8 cellular contexts compared by ENCODE assay signal in the genomic region with DNA sequence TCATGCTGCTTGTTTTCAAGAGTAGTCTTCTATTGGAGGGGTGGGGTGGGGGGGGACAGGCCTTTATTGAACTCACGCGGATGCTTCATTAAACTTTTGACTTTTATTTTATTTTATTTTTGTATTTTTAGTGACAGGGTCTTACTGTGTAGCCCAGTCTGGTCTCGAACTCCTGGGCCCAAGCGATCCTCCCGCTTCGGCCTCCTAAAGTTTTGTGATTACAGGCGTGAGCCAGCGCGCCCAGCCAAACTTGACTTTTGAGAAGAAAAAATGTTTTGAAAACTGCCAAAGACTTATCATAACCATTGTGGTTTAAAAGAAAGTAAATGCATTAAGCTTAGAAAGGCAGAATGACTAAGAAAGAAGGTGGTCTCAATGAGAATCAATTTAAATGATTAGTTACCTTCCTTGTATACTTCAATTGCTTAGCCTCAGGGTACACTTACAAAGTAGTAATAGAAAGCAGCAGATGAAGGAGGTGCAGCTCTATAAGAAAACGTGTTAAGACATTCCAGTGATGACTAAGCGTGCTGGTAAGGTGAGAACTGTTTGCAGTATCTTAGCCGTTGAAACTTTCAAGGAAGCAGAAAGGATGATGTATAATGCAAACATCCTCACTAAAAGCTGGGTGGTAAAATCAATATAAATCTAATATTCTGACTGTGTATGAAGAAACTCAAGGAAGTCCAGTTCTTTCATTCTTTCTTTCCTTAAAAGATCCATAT. TPM values are rescaled to one million over a fixed set of nuclear protein-coding genes. Genes with fewer than 3 reads are reported as not detected.
A peak's percentile ranks its signal among the peaks of the same experiment; 100 is the strongest.
DNase-seq lines count a peak whose midpoint lies in the region; ATAC-seq and TF ChIP-seq lines count a peak whose summit lies in the region.

No MANE protein-coding gene starts in this region.

- no peak for TF ChIP-seq CTCF in fibroblast of villous mesenchyme (IDR thresholded peaks at IDR 0.05; ENCODE audit: insufficient read depth, low read depth, low read length)

- peak overlapping the region; percentile 97 to 99 (median 98) for H3K9ac ChIP-seq in skeletal muscle tissue (ENCODE audit: low read depth in 1 of 3, low read length in 3 of 3)

- peaks cover 3% of the 10 kb centered on the region for H3K27me3 Mint-ChIP-seq in activated T-cell treated with anti-CD3 and anti-CD28 coated beads, Interleukin-2, amount 50 U/mL, for 4 hours (ENCODE audit: low read depth)
- H3K27me3 Mint-ChIP-seq in T-cell: no peaks in the 10 kb centered on the region

- no peaks in the 10 kb centered on the region for H3K9me3 ChIP-seq in skeletal muscle tissue (ENCODE audit: control insufficient read depth in 3 of 3, low read length in 3 of 3)

- H3K4me1 Mint-ChIP-seq in activated T-cell treated with anti-CD3 and anti-CD28 coated beads, Interleukin-2, amount 50 U/mL, for 4 hours (ENCODE audit: low read depth): peaks cover 34% of the 10 kb centered on the region
- H3K4me1 Mint-ChIP-seq in T-cell: peaks cover 40 to 47% (median 43%) of the 10 kb centered on the region in 3 donors

- H3K4me3 ChIP-seq in fibroblast of villous mesenchyme (ENCODE audit: low read depth, low read length) (peak overlapping the region; percentile 99), skeletal muscle tissue (ENCODE audit: low read length in 3 of 3) (peak overlapping the region; percentile 31 to 98 (median 92))

- H3K27me3 ChIP-seq in skeletal muscle tissue (ENCODE audit: control insufficient read depth in 3 of 3, insufficient read depth in 3 of 3, low read length in 3 of 3): no peaks in the 10 kb centered on the region

- CTCF ChIA-PET in T-cell (lab: Charles Lee): interaction anchor here (0.6 to 1.8 kb wide), 5 partner anchors 9 to 544 kb away, joined by 3 to 5 read pairs (median 4); a partner anchor contains a TSS

- DNase-seq in activated T-cell treated with anti-CD3 and anti-CD28 coated beads, Interleukin-2, amount 50 U/mL, for 4 hours: no peak
- DNase-seq in activated T-cell treated with anti-CD3 and anti-CD28 coated beads, Interleukin-2, amount 50 U/mL, for 48 hours: no peak
- DNase-seq in T-cell: peak in 1 of 34 experiments; percentile 11
- peak; percentile 59 for DNase-seq in fibroblast of villous mesenchyme (ENCODE audit: low read depth)
- no peak for DNase-seq in SKM-1 (lab: John Stamatoyannopoulos, UW; ENCODE audit: unreplicated experiment)
- no peak for DNase-seq in occipital lobe (lab: John Stamatoyannopoulos, UW)
- no peak for DNase-seq in dedifferentiated amniotic fluid mesenchymal stem cell (ENCODE audit: extremely low spot score)

- POLR2A ChIA-PET in T-cell (lab: Charles Lee): interaction anchor here (0.6 to 2.0 kb wide), 5 partner anchors 10 to 447 kb away, joined by 3 to 9 read pairs (median 4); a partner anchor contains a TSS

- peak overlapping the region; percentile 96 for H3K4me3 Mint-ChIP-seq in activated T-cell treated with anti-CD3 and anti-CD28 coated beads, Interleukin-2, amount 50 U/mL, for 4 hours
- peak overlapping the region; percentile 93 to 98 (median 96) for H3K4me3 Mint-ChIP-seq in T-cell

- H3K27ac Mint-ChIP-seq in T-cell: peak overlapping the region; percentile 96 to 99

- peaks cover 10 to 16% (median 15%) of the 10 kb centered on the region in 3 donors for H3K4me1 ChIP-seq in skeletal muscle tissue (ENCODE audit: control insufficient read depth in 3 of 3, insufficient read depth in 3 of 3, low read length in 3 of 3)

- peak; percentile 57 to 58 for ATAC-seq in activated T-cell treated with anti-CD3 and anti-CD28 coated beads, Interleukin-2, amount 50 U/mL, for 4 hours
- no peak for ATAC-seq in T-cell (replicated peaks in 1 of 4)

- peaks cover 0 to 4% (median 0%) of the 10 kb centered on the region in 3 donors for H3K36me3 ChIP-seq in skeletal muscle tissue (ENCODE audit: control insufficient read depth in 3 of 3, insufficient read depth in 3 of 3, low read length in 3 of 3)

- H3K36me3 Mint-ChIP-seq in activated T-cell treated with anti-CD3 and anti-CD28 coated beads, Interleukin-2, amount 50 U/mL, for 4 hours (ENCODE audit: insufficient read depth): no peaks in the 10 kb centered on the region
- H3K36me3 Mint-ChIP-seq in T-cell: peaks cover 1% of the 10 kb centered on the region

- H3K27ac ChIP-seq in skeletal muscle tissue (ENCODE audit: low read depth, low read length): no peak overlapping the region

- H3K9me3 Mint-ChIP-seq in activated T-cell treated with anti-CD3 and anti-CD28 coated beads, Interleukin-2, amount 50 U/mL, for 4 hours: no peaks in the 10 kb centered on the region
- H3K9me3 Mint-ChIP-seq in T-cell: no peaks in the 10 kb centered on the region

RNA-seq across cellular contexts. Expression of a gene that starts 1.2 kb away (rescaled TPM):
- 100 to 1,000 TPM; 119 to 129 (median 126) TPM for total RNA-seq in activated T-cell treated with anti-CD3 and anti-CD28 coated beads, Interleukin-2, amount 50 U/mL, for 4 hours
- 100 to 1,000 TPM; 106 to 157 (median 134) TPM for total RNA-seq in T-cell
- 86.7 and 97.6 TPM in 2 replicates for total RNA-seq in fibroblast of villous mesenchyme
- total RNA-seq in skeletal muscle tissue: 45.4 TPM
- 123 TPM for total RNA-seq in occipital lobe

RNA-seq across cellular contexts. Expression of a gene that starts 10.0 kb away (rescaled TPM):
- total RNA-seq in activated T-cell treated with anti-CD3 and anti-CD28 coated beads, Interleukin-2, amount 50 U/mL, for 4 hours: 1 to 10 TPM; 6.6 to 9.6 (median 9.0) TPM
- total RNA-seq in T-cell (1 to 10 TPM; 3.6 to 6.6 (median 5.6) TPM), fibroblast of villous mesenchyme (6.4 and 7.3 TPM in 2 replicates), skeletal muscle tissue (4.7 TPM), occipital lobe (6.6 TPM)

RNA-seq across cellular contexts. Expression of a gene that starts 27.7 kb away (rescaled TPM):
- not detected for total RNA-seq in activated T-cell treated with anti-CD3 and anti-CD28 coated beads, Interleukin-2, amount 50 U/mL, for 4 hours
- total RNA-seq in T-cell: not detected
- not detected in 2 replicates for total RNA-seq in fibroblast of villous mesenchyme
- 1.0 TPM for total RNA-seq in skeletal muscle tissue
- total RNA-seq in occipital lobe: 0.31 TPM

RNA-seq across cellular contexts. Expression of a gene that starts 50.9 kb away (rescaled TPM):
- 10 to 100 TPM in 1 of 3 donors, 1 to 10 TPM in 2; 9.0 to 15.1 (median 9.1) TPM for total RNA-seq in activated T-cell treated with anti-CD3 and anti-CD28 coated beads, Interleukin-2, amount 50 U/mL, for 4 hours
- total RNA-seq in T-cell (100 to 1,000 TPM in 1 of 5 donors, 10 to 100 TPM in 4; 79.7 to 113 (median 90.7) TPM), fibroblast of villous mesenchyme (not detected in 2 replicates), skeletal muscle tissue (0.52 TPM), occipital lobe (not detected)

Comparison
In these comparisons a context has a peak if more than half of its experiments do, and no peak if none do; other contexts are left out.
1. ATAC-seq: peak in activated T-cell treated with anti-CD3 and anti-CD28 coated beads, Interleukin-2, amount 50 U/mL, for 4 hours (2 of 2); none in T-cell (0 of 4).